13 cellular contexts compared by ENCODE assay signal in the genomic region with DNA sequence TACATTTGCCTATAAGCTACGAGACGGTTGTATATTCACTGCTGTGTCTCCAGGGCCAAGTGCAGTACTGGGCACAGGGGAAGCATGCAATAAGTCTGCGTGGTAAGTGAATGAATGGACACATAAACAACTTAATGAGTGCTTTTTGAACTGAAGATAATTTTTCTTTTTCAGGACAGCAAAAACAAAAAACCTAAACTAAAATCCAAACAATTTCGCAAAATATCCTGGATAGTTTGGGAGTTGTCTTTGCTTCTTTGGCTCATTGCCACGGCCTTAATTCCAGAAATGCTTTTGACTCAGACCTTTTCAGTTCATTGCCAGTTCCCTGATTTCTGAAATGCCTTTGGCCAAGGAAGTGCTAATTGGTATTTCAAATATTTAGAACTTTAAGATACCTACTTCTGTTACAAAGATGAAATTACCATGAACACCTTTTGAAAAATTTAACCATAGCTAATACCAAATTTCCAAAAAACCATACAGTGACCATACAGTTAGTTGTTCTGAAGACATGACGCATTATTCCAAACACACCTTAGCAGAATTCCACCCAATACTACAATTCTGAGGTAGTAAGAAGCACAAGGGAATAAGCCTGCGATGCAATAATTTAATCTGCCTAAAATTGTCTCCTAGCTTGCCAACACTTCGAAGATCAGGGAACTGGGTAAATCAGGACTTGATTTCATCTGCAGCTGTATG. TPM values are rescaled to one million over a fixed set of nuclear protein-coding genes. Genes with fewer than 3 reads are reported as not detected.
DNase-seq lines count a peak whose midpoint lies in the region; ATAC-seq and TF ChIP-seq lines count a peak whose summit lies in the region.
"Had no signal": no experiment of that assay in that cellular context is flagged by ENCODE, and none has a peak within 500 bp of the region (broad histone marks: within the 10 kb centered on the region; RNA-seq: fewer than 3 reads in every experiment).

No MANE protein-coding gene starts in this region.

- H3K9me2 ChIP-seq in PC-3 (replicated peaks; ENCODE audit: low read length), result no peaks in the 10 kb centered on the region

- peaks cover 3% of the 10 kb centered on the region for H3K27me3 Mint-ChIP-seq in nephron (ENCODE audit: low read depth)
- H3K27me3 Mint-ChIP-seq: natural killer cell treated with Interleukin-12 subunit alpha and Interleukin-12 subunit beta and Interleukin-15 and Interleukin-18, amount 100 ng/mL, for 72 hours had no signal

- no peak overlapping the region for H3K9ac ChIP-seq in PC-3 (ENCODE audit: low read length)
- H3K9ac ChIP-seq: BLaER1 treated with 17β-estradiol and CSF1 and Interleukin-3, amounts not matched to agents 10 nM and 100 nM had no signal

- H3K9me3 Mint-ChIP-seq in nephron, result no peaks in the 10 kb centered on the region
- H3K9me3 Mint-ChIP-seq: natural killer cell treated with Interleukin-12 subunit alpha and Interleukin-12 subunit beta and Interleukin-15 and Interleukin-18, amount 100 ng/mL, for 72 hours had no signal

- H2AFZ ChIP-seq in PC-3 (ENCODE audit: low read length), result no peak overlapping the region

- no peaks in the 10 kb centered on the region for H3K36me3 ChIP-seq in PC-3 (ENCODE audit: low read depth, low read length)
- H3K36me3 ChIP-seq: BLaER1 treated with 17β-estradiol and CSF1 and Interleukin-3, amounts not matched to agents 10 nM and 100 nM had no signal

- CTCF ChIA-PET in PC-3 (lab: Charles Lee), result no interaction called here

- no peaks in the 10 kb centered on the region for H4K20me1 ChIP-seq in PC-3 (ENCODE audit: low read length)
- H4K20me1 ChIP-seq: BLaER1 treated with 17β-estradiol and CSF1 and Interleukin-3, amounts not matched to agents 10 nM and 100 nM had no signal

- TF ChIP-seq CTCF in PC-3 (conservative IDR thresholded peaks at IDR 0.05; ENCODE audit: low read depth, low read length) (no peak), epithelial cell of proximal tubule (conservative IDR thresholded peaks at IDR 0.05; ENCODE audit: low read depth, low read length) (no peak), nephron (IDR thresholded peaks at IDR 0.05; ENCODE audit: unreplicated experiment in 3 of 3) (no peak)

- BruUV-seq in PC-3 (replicated peaks; lab: Mats Ljungman, UMichigan), result no TSS peak

- H3K4me2 ChIP-seq in PC-3 (ENCODE audit: low read length), result no peak overlapping the region
- H3K4me2 ChIP-seq: BLaER1 treated with 17β-estradiol and CSF1 and Interleukin-3, amounts not matched to agents 10 nM and 100 nM had no signal

- DNase-seq in AG20443 (ENCODE audit: low spot score) (peak; percentile 64), PC-3 (peak; percentile 49), epithelial cell of proximal tubule (ENCODE audit: low read depth) (peak; percentile 61), left lobe of liver (ENCODE audit: low spot score) (no peak)
- DNase-seq in stimulated activated CD4-positive, alpha-beta T cell treated with anti-CD3 and anti-CD28 coated beads, Interleukin-2, amount 100 ng/mL, for 48 hours, result no peak
- no peak for DNase-seq in activated CD4-positive, alpha-beta T cell treated with anti-CD3 and anti-CD28 coated beads, Interleukin-2, amount 50 U/mL, for 1 hour
- DNase-seq: amygdala, immature natural killer cell had no signal

- H3K36me3 Mint-ChIP-seq in nephron (ENCODE audit: low read depth), result no peaks in the 10 kb centered on the region
- H3K36me3 Mint-ChIP-seq: immature natural killer cell; natural killer cell treated with Interleukin-12 subunit alpha and Interleukin-12 subunit beta and Interleukin-15 and Interleukin-18, amount 100 ng/mL, for 72 hours had no signal

- no peaks in the 10 kb centered on the region for H3F3A ChIP-seq in PC-3 (ENCODE audit: low read length, unreplicated experiment)

- H3K4me1 Mint-ChIP-seq in nephron, result peaks cover 12% of the 10 kb centered on the region
- H3K4me1 Mint-ChIP-seq: immature natural killer cell had no signal

- intact Hi-C loops in PC-3 (cut with micrococcal nuclease), result no loop called here

- H3K4me3 Mint-ChIP-seq in nephron, result no peak overlapping the region
- H3K4me3 Mint-ChIP-seq: immature natural killer cell; natural killer cell treated with Interleukin-12 subunit alpha and Interleukin-12 subunit beta and Interleukin-15 and Interleukin-18, amount 100 ng/mL, for 72 hours had no signal

- H3K4me1 ChIP-seq in PC-3 (ENCODE audit: insufficient read depth, low read length), result peaks cover 6% of the 10 kb centered on the region; the same call in 1 of the 2 replicates
- H3K4me1 ChIP-seq: BLaER1 treated with 17β-estradiol and CSF1 and Interleukin-3, amounts not matched to agents 10 nM and 100 nM had no signal

- H3K27me3 ChIP-seq in PC-3 (ENCODE audit: low read length), result no peaks in the 10 kb centered on the region
- H3K27me3 ChIP-seq: BLaER1 treated with 17β-estradiol and CSF1 and Interleukin-3, amounts not matched to agents 10 nM and 100 nM had no signal

- H3K4me3 ChIP-seq in PC-3 (ENCODE audit: low read length) (no peak overlapping the region), epithelial cell of proximal tubule (ENCODE audit: low read depth, low read length) (no peak overlapping the region)
- H3K4me3 ChIP-seq: BLaER1 treated with 17β-estradiol and CSF1 and Interleukin-3, amounts not matched to agents 10 nM and 100 nM had no signal

- no peaks in the 10 kb centered on the region for H3K79me2 ChIP-seq in PC-3 (ENCODE audit: low read length)

- POLR2A ChIA-PET in PC-3 (lab: Charles Lee; ENCODE audit: unreplicated experiment), result no interaction called here

- no peaks in the 10 kb centered on the region for H3K9me3 ChIP-seq in PC-3 (ENCODE audit: low read length)
- H3K9me3 ChIP-seq: BLaER1 treated with 17β-estradiol and CSF1 and Interleukin-3, amounts not matched to agents 10 nM and 100 nM had no signal

- peak overlapping the region in 2 of 3 experiments; percentile 37 to 52 for H3K27ac Mint-ChIP-seq in nephron
- H3K27ac Mint-ChIP-seq: immature natural killer cell; natural killer cell treated with Interleukin-12 subunit alpha and Interleukin-12 subunit beta and Interleukin-15 and Interleukin-18, amount 100 ng/mL, for 72 hours had no signal

- no peak overlapping the region for H3K27ac ChIP-seq in PC-3 (ENCODE audit: low read length)
- H3K27ac ChIP-seq: BLaER1 treated with 17β-estradiol and CSF1 and Interleukin-3, amounts not matched to agents 10 nM and 100 nM had no signal

- no peak for ATAC-seq in PC-3
- ATAC-seq in left lobe of liver, result no peak
- no peak for ATAC-seq in HG03457 (IDR thresholded peaks at IDR 0.05; ENCODE audit: unreplicated experiment)
- ATAC-seq: natural killer cell treated with Interleukin-12 subunit alpha and Interleukin-12 subunit beta and Interleukin-15 and Interleukin-18, amount 100 ng/mL, for 72 hours; Right ventricle myocardium inferior had no signal

RNA-seq across cellular contexts. Expression of a gene that starts 42.8 kb away (rescaled TPM):
- total RNA-seq in PC-3 (2014; rRNA removed) (0.07 TPM in 1 of 2 replicates, not detected in the other), epithelial cell of proximal tubule (not detected in 2 replicates), left lobe of liver (4.4 TPM)
- total RNA-seq: natural killer cell treated with Interleukin-12 subunit alpha and Interleukin-12 subunit beta and Interleukin-15 and Interleukin-18, amount 100 ng/mL, for 72 hours had no signal

Comparison
In these comparisons a context has a peak if more than half of its experiments do, and no peak if none do; other contexts are left out.
1. DNase-seq: peak in AG20443 (single experiment), PC-3 (single experiment) and epithelial cell of proximal tubule (single experiment); none in stimulated activated CD4-positive, alpha-beta T cell treated with anti-CD3 and anti-CD28 coated beads, Interleukin-2, amount 100 ng/mL, for 48 hours (0 of 2), activated CD4-positive, alpha-beta T cell treated with anti-CD3 and anti-CD28 coated beads, Interleukin-2, amount 50 U/mL, for 1 hour (single experiment) and left lobe of liver (single experiment).